17 cellular contexts compared by ENCODE assay signal in the genomic region with DNA sequence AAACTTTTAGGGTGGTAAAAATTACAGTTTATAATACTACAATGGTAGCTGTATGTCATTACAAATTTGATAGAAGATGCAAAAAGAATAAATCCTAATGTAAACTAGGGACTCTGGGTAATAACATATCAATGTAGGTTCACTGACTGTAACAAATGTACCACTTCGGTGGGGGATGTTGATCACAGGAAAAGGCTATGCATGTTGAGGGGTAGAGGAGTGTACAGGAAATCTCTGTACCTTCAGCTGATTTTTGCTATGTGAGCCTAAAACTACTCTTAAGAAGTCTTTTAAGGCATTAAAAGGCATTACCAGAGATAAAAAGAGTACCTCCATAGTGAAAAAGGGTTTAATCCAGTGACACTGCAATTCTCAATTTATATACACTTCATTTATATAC. TPM values are rescaled to one million over a fixed set of nuclear protein-coding genes. Genes with fewer than 3 reads are reported as not detected.
DNase-seq lines count a peak whose midpoint lies in the region; ATAC-seq and TF ChIP-seq lines count a peak whose summit lies in the region.
"Had no signal": no experiment of that assay in that cellular context is flagged by ENCODE, and none has a peak within 500 bp of the region (broad histone marks: within the 10 kb centered on the region; RNA-seq: fewer than 3 reads in every experiment).

No MANE protein-coding gene starts in this region.

- peaks cover 5% of the 10 kb centered on the region for H3K36me3 ChIP-seq in CD4-positive, CD25-positive, alpha-beta regulatory T cell (ENCODE audit: control insufficient read depth, insufficient read depth, low read length)
- no peaks in the 10 kb centered on the region for H3K36me3 ChIP-seq in CD8-positive, alpha-beta T cell (ENCODE audit: insufficient read depth, low read length)

- POLR2A ChIA-PET in CD8-positive, alpha-beta T cell (lab: Charles Lee) = no interaction called here

- peaks cover 42 to 85% (median 48%) of the 10 kb centered on the region in 4 donors for H3K4me1 Mint-ChIP-seq in CD4-positive, CD25-positive, alpha-beta regulatory T cell
- peaks cover 71% of the 10 kb centered on the region for H3K4me1 Mint-ChIP-seq in CD8-positive, alpha-beta T cell (ENCODE audit: low read depth)
- H3K4me1 Mint-ChIP-seq in central memory CD8-positive, alpha-beta T cell = peaks cover 57% of the 10 kb centered on the region
- peaks cover 79 to 80% of the 10 kb centered on the region in 2 donors for H3K4me1 Mint-ChIP-seq in natural killer cell

- peak overlapping the region; percentile 31 to 76 (median 39) for H3K27ac Mint-ChIP-seq in CD4-positive, CD25-positive, alpha-beta regulatory T cell
- H3K27ac Mint-ChIP-seq in CD8-positive, alpha-beta T cell = peak overlapping the region; percentile 7
- H3K27ac Mint-ChIP-seq in central memory CD8-positive, alpha-beta T cell (ENCODE audit: low read depth) = peak overlapping the region; percentile 6
- H3K27ac Mint-ChIP-seq in natural killer cell = peak overlapping the region; percentile 44 to 54

- TF ChIP-seq CTCF in CD8-positive, alpha-beta T cell (IDR thresholded peaks at IDR 0.05) = no peak
- no peak for TF ChIP-seq CTCF in natural killer cell (IDR thresholded peaks at IDR 0.05)

- intact Hi-C loops in CD8-positive, alpha-beta T cell (cut with DNase I, micrococcal nuclease) = no loop called here
- intact Hi-C loops in natural killer cell (cut with micrococcal nuclease) = no loop called here

- peaks cover 41% of the 10 kb centered on the region for H3K4me1 ChIP-seq in CD4-positive, CD25-positive, alpha-beta regulatory T cell (ENCODE audit: control insufficient read depth, insufficient read depth, low read length, poor library complexity, severe bottlenecking)
- peaks cover 23% of the 10 kb centered on the region for H3K4me1 ChIP-seq in CD8-positive, alpha-beta T cell (ENCODE audit: insufficient read depth, low read length)

- H3K27me3 Mint-ChIP-seq in CD4-positive, CD25-positive, alpha-beta regulatory T cell = no peaks in the 10 kb centered on the region
- no peaks in the 10 kb centered on the region for H3K27me3 Mint-ChIP-seq in CD8-positive, alpha-beta T cell (ENCODE audit: low read depth)
- H3K27me3 Mint-ChIP-seq in central memory CD8-positive, alpha-beta T cell = no peaks in the 10 kb centered on the region
- no peaks in the 10 kb centered on the region for H3K27me3 Mint-ChIP-seq in natural killer cell (ENCODE audit: low read depth in 2 of 2)
- H3K27me3 Mint-ChIP-seq: IgD-negative memory B cell had no signal

- no peaks in the 10 kb centered on the region for H3K27me3 ChIP-seq in CD4-positive, CD25-positive, alpha-beta regulatory T cell (ENCODE audit: control insufficient read depth, insufficient read depth, low read length)
- H3K27me3 ChIP-seq in CD8-positive, alpha-beta T cell (ENCODE audit: insufficient read depth, low read length) = no peaks in the 10 kb centered on the region

- peak overlapping the region; percentile 61 for H3K4me3 ChIP-seq in CD4-positive, CD25-positive, alpha-beta regulatory T cell (ENCODE audit: low read depth, low read length)
- H3K4me3 ChIP-seq in CD8-positive, alpha-beta T cell (ENCODE audit: low read depth, low read length) = no peak overlapping the region

- peaks cover 18% of the 10 kb centered on the region for H3K36me3 Mint-ChIP-seq in CD4-positive, CD25-positive, alpha-beta regulatory T cell
- peaks cover 36% of the 10 kb centered on the region for H3K36me3 Mint-ChIP-seq in CD8-positive, alpha-beta T cell
- peaks cover 13% of the 10 kb centered on the region for H3K36me3 Mint-ChIP-seq in central memory CD8-positive, alpha-beta T cell (ENCODE audit: insufficient read depth)
- no peaks in the 10 kb centered on the region for H3K36me3 Mint-ChIP-seq in natural killer cell

- ATAC-seq in CD4-positive, CD25-positive, alpha-beta regulatory T cell (ENCODE audit: low read depth in 2 of 2) = peak; percentile 77 to 82
- ATAC-seq in CD8-positive, alpha-beta T cell = no peak
- ATAC-seq in central memory CD8-positive, alpha-beta T cell (replicated peaks; ENCODE audit: extremely low read depth, poor library complexity, severe bottlenecking) = no peak
- ATAC-seq in natural killer cell = peak; percentile 47 to 74 (median 56)

- H3K27ac ChIP-seq in CD4-positive, CD25-positive, alpha-beta regulatory T cell (ENCODE audit: insufficient read depth, low read length, poor library complexity, severe bottlenecking) = peak overlapping the region; percentile 31
- no peak overlapping the region for H3K27ac ChIP-seq in CD8-positive, alpha-beta T cell (ENCODE audit: low read depth, low read length)

- CTCF ChIA-PET in CD8-positive, alpha-beta T cell (lab: Charles Lee) = interaction anchor here (0.7 to 0.9 kb wide), 2 partner anchors 31 to 96 kb away, joined by 3 to 5 read pairs; no protein-coding TSS in a partner anchor

- peak in 2 of 3 donors; percentile 21 to 48 for DNase-seq in CD4-positive, CD25-positive, alpha-beta regulatory T cell
- no peak for DNase-seq in CD8-positive, alpha-beta T cell
- no peak for DNase-seq in central memory CD8-positive, alpha-beta T cell (ENCODE audit: low spot score in 2 of 2)
- no peak for DNase-seq in natural killer cell
- DNase-seq in CD1c-positive myeloid dendritic cell (ENCODE audit: extremely low spot score) = no peak
- no peak for DNase-seq in NCI-H1436 treated with DMSO at 0.1 percent for 48 hours (lab: John Stamatoyannopoulos, UW)
- no peak for DNase-seq in activated CD8-positive, alpha-beta memory T cell treated with anti-CD3 and anti-CD28 coated beads, Interleukin-2, amount 50 U/mL, for 48 hours
- DNase-seq: DMS53, EL, GF-D8, MV-4-11, NCI-H1105 treated with DMSO at 0.1 percent for 48 hours, NCI-H187, NCI-H446, NCI-H526, OCI-M1 had no signal

- no peaks in the 10 kb centered on the region for H3K9me3 ChIP-seq in CD4-positive, CD25-positive, alpha-beta regulatory T cell (ENCODE audit: control insufficient read depth in 2 of 2, low read length in 2 of 2)
- H3K9me3 ChIP-seq in CD8-positive, alpha-beta T cell (ENCODE audit: low read length) = no peaks in the 10 kb centered on the region

- peak overlapping the region in 2 of 4 donors; percentile 3 to 61 for H3K4me3 Mint-ChIP-seq in CD4-positive, CD25-positive, alpha-beta regulatory T cell
- no peak overlapping the region for H3K4me3 Mint-ChIP-seq in CD8-positive, alpha-beta T cell
- no peak overlapping the region for H3K4me3 Mint-ChIP-seq in central memory CD8-positive, alpha-beta T cell
- H3K4me3 Mint-ChIP-seq in natural killer cell = no peak overlapping the region

- no peaks in the 10 kb centered on the region for H3K9me3 Mint-ChIP-seq in CD4-positive, CD25-positive, alpha-beta regulatory T cell
- no peaks in the 10 kb centered on the region for H3K9me3 Mint-ChIP-seq in CD8-positive, alpha-beta T cell
- no peaks in the 10 kb centered on the region for H3K9me3 Mint-ChIP-seq in central memory CD8-positive, alpha-beta T cell
- no peaks in the 10 kb centered on the region for H3K9me3 Mint-ChIP-seq in natural killer cell
- H3K9me3 Mint-ChIP-seq: IgD-negative memory B cell had no signal

RNA-seq across cellular contexts. Expression of gene TRIP12, which starts 25.0 kb away (rescaled TPM):
- 216 TPM for total RNA-seq in CD4-positive, CD25-positive, alpha-beta regulatory T cell
- 10 to 100 TPM; 40.5 to 50.3 (median 44.5) TPM for polyA plus RNA-seq in CD4-positive, CD25-positive, alpha-beta regulatory T cell
- total RNA-seq in CD8-positive, alpha-beta T cell = 100 to 1,000 TPM; 156 to 167 TPM
- 100 to 1,000 TPM; 295 to 351 (median 325) TPM for total RNA-seq in natural killer cell

RNA-seq across cellular contexts. Expression of gene FBXO36, which starts 25.4 kb away (rescaled TPM):
- total RNA-seq in CD4-positive, CD25-positive, alpha-beta regulatory T cell = 1.0 TPM
- 1 to 10 TPM in 2 of 4 donors, under 1 TPM in 2; 0.72 to 1.3 (median 0.94) TPM for polyA plus RNA-seq in CD4-positive, CD25-positive, alpha-beta regulatory T cell
- 1 to 10 TPM; 1.0 TPM for total RNA-seq in CD8-positive, alpha-beta T cell
- total RNA-seq in natural killer cell = 1 to 10 TPM; 1.2 to 1.8 (median 1.5) TPM

Comparison
In these comparisons a context has a peak if more than half of its experiments do, and no peak if none do; other contexts are left out.
1. ATAC-seq: peak in CD4-positive, CD25-positive, alpha-beta regulatory T cell (2 of 2) and natural killer cell (3 of 3); none in CD8-positive, alpha-beta T cell (single experiment) and central memory CD8-positive, alpha-beta T cell (single experiment).
2. DNase-seq: peak in CD4-positive, CD25-positive, alpha-beta regulatory T cell (2 of 3); none in CD8-positive, alpha-beta T cell (0 of 7), central memory CD8-positive, alpha-beta T cell (0 of 2), natural killer cell (single experiment), CD1c-positive myeloid dendritic cell (single experiment), NCI-H1436 treated with DMSO at 0.1 percent for 48 hours (single experiment) and activated CD8-positive, alpha-beta memory T cell treated with anti-CD3 and anti-CD28 coated beads, Interleukin-2, amount 50 U/mL, for 48 hours (single experiment).
3. Peak in every context shown above with its lines, with median percentiles within 50 percentile points of each other: H3K27ac Mint-ChIP-seq.